ENCODE assay signal across 1 cellular context in genomic region chr19:50333737-50334617, GRCh38.
TF ChIP-seq lines count a peak whose summit lies in the region.

No MANE protein-coding gene starts in this region.

TF ChIP-seq in HepG2, 621 proteins besides CTCF, POLR2A, EP300 and RAD21 (continued from another document):
- TF ChIP-seq ZBTB4 (CRISPR knock-in tag; IDR thresholded peaks at IDR 0.05; ENCODE audit: borderline replicate concordance) (no peak), ARID4A (CRISPR knock-in tag; IDR thresholded peaks at IDR 0.05; ENCODE audit: borderline replicate concordance) (no peak), FOXA1 (IDR thresholded peaks at IDR 0.05) (no peak), FOXA1 (CRISPR knock-in tag; IDR thresholded peaks at IDR 0.05) (no peak), GTF2F1 (IDR thresholded peaks at IDR 0.05; ENCODE audit: low read length) (no peak), ZNF609 (CRISPR knock-in tag; IDR thresholded peaks at IDR 0.05; ENCODE audit: borderline replicate concordance) (0 out of 2 replicates have a peak, but pooled peaks have one; percentile 36), ZNF326 (CRISPR knock-in tag; IDR thresholded peaks at IDR 0.05; ENCODE audit: borderline replicate concordance) (no peak), ZNF670 (CRISPR knock-in tag; IDR thresholded peaks at IDR 0.05; ENCODE audit: borderline replicate concordance) (no peak), ARID2 (CRISPR knock-in tag; IDR thresholded peaks at IDR 0.05; ENCODE audit: borderline replicate concordance) (no peak), HMGA1 (CRISPR knock-in tag; conservative IDR thresholded peaks at IDR 0.05) (no peak), LCORL (IDR thresholded peaks at IDR 0.05) (no peak), LCORL (CRISPR knock-in tag; IDR thresholded peaks at IDR 0.05) (peak; percentile 29; the same call in 1 of the 2 replicates), KAT7 (CRISPR knock-in tag; IDR thresholded peaks at IDR 0.05; ENCODE audit: borderline replicate concordance) (peak; percentile 29; the same call in 1 of the 2 replicates), TFAP4 (IDR thresholded peaks at IDR 0.05; ENCODE audit: borderline replicate concordance, low read depth) (no peak), ZNF264 (CRISPR knock-in tag; IDR thresholded peaks at IDR 0.05) (no peak), MYPOP (CRISPR knock-in tag; IDR thresholded peaks at IDR 0.05) (peak; percentile 30; the same call in 1 of the 2 replicates), BRF2 (CRISPR knock-in tag; IDR thresholded peaks at IDR 0.05) (no peak), ZFP91 (CRISPR knock-in tag; IDR thresholded peaks at IDR 0.05; ENCODE audit: borderline replicate concordance) (peak; percentile 47; the same call in 1 of the 2 replicates), ZBTB37 (CRISPR knock-in tag; IDR thresholded peaks at IDR 0.05) (no peak), REXO4 (CRISPR knock-in tag; IDR thresholded peaks at IDR 0.05; ENCODE audit: borderline replicate concordance) (0 out of 2 replicates have a peak, but pooled peaks have one; percentile 50), ZSCAN5A (CRISPR knock-in tag; IDR thresholded peaks at IDR 0.05; ENCODE audit: borderline replicate concordance) (no peak), PCBP1 (IDR thresholded peaks at IDR 0.05; ENCODE audit: borderline replicate concordance, low read depth, low read length) (no peak), SRF (IDR thresholded peaks at IDR 0.05; ENCODE audit: low read depth, low read length) (no peak), ZNF788 (CRISPR knock-in tag; IDR thresholded peaks at IDR 0.05; ENCODE audit: borderline replicate concordance) (peak; percentile 56; the same call in 1 of the 2 replicates), PHF20 (CRISPR knock-in tag; IDR thresholded peaks at IDR 0.05) (peak; percentile 50), ZNF746 (CRISPR knock-in tag; IDR thresholded peaks at IDR 0.05) (no peak), SNAI1 (CRISPR knock-in tag; IDR thresholded peaks at IDR 0.05; ENCODE audit: borderline replicate concordance) (no peak), KDM1A (CRISPR knock-in tag; IDR thresholded peaks at IDR 0.05) (no peak)
